In genomic region chr22:20372324-20372941, GRCh38 we compare ENCODE assay signal across 8 cellular contexts. TPM values are rescaled to one million over a fixed set of nuclear protein-coding genes. Genes with fewer than 3 reads are reported as not detected.
DNase-seq lines count a peak whose midpoint lies in the region; ATAC-seq, FAIRE-seq and TF ChIP-seq lines count a peak whose summit lies in the region.
"Not testable (repeated sequence)": the region's sequence is repeated elsewhere in the genome, so short reads cannot be mapped to it uniquely, and the experiment has no call there.

No MANE protein-coding gene starts in this region.

- TF ChIP-seq RAD21 in K562 (CRISPR knock-in tag; conservative IDR thresholded peaks at IDR 0.05 in 1 of 2, IDR thresholded peaks at IDR 0.05 in 1 of 2), result not testable (repeated sequence)

- CTCF ChIA-PET in K562 (lab: Yijun Ruan, JAX; ENCODE audit: low intra/inter-chr PET ratio), result not testable (repeated sequence)

- not testable (repeated sequence) for H3K9me1 ChIP-seq in K562 (ENCODE audit: control insufficient read depth, insufficient read depth, low read length)

- H3K4me3 ChIP-seq in Jurkat, Clone E6-1 (ENCODE audit: low read length), result 0 out of 2 replicates have a peak overlapping the region, but pooled peaks have one; percentile 7
- not testable (repeated sequence) for H3K4me3 ChIP-seq in SJSA1, K562

- not testable (repeated sequence) for H3K4me1 Mint-ChIP-seq in stimulated activated naive B cell treated with anti-CD40 and anti-IgM and Interleukin-4, amounts not matched to agents 10 μg/mL and 1 μg/mL and 100 μg/mL, for 72 hours

- ATAC-seq in K562, result peak; percentile 21
- peak; percentile 53 to 62 for ATAC-seq in stimulated activated naive B cell treated with anti-CD40 and anti-IgM and Interleukin-4, amounts not matched to agents 10 μg/mL and 1 μg/mL and 100 μg/mL, for 72 hours (replicated peaks)

- H3K9me3 ChIP-seq in SJSA1 (replicated peaks); K562 (replicated peaks; ENCODE audit: control insufficient read depth, insufficient read depth, low read depth, low read length): not testable (repeated sequence)

- in situ Hi-C loops in K562 (cut with MboI), result not testable (repeated sequence)

- not testable (repeated sequence) for H3K79me2 ChIP-seq in K562 (ENCODE audit: control insufficient read depth, insufficient read depth, low read length)

- not testable (repeated sequence) for H3K9me3 Mint-ChIP-seq in stimulated activated naive B cell treated with anti-CD40 and anti-IgM and Interleukin-4, amounts not matched to agents 10 μg/mL and 1 μg/mL and 100 μg/mL, for 72 hours

- H2AFZ ChIP-seq in K562 (ENCODE audit: low read depth, low read length), result not testable (repeated sequence)

- H3K36me3 Mint-ChIP-seq in stimulated activated naive B cell treated with anti-CD40 and anti-IgM and Interleukin-4, amounts not matched to agents 10 μg/mL and 1 μg/mL and 100 μg/mL, for 72 hours, result not testable (repeated sequence)

- not testable (repeated sequence) for H3K4me1 ChIP-seq in SJSA1 (replicated peaks); K562 (replicated peaks in 1 of 2; ENCODE audit: control insufficient read depth in 2 of 2, insufficient read depth in 2 of 2, low read length in 2 of 2)

- not testable (repeated sequence) for TF ChIP-seq EP300 in K562 (IDR thresholded peaks at IDR 0.05; ENCODE audit: low read length)

- not testable (repeated sequence) for TF ChIP-seq CTCF in K562 (IDR thresholded peaks at IDR 0.05 in 2 of 3, conservative IDR thresholded peaks at IDR 0.05 in 1 of 3; ENCODE audit: insufficient read depth in 2 of 3, low read depth in 1 of 3, low read length in 3 of 3)

- H3K9ac ChIP-seq in K562 (ENCODE audit: insufficient read depth in 1 of 2, low read depth in 2 of 2, low read length in 2 of 2), result not testable (repeated sequence)

- H3K27ac Mint-ChIP-seq in stimulated activated naive B cell treated with anti-CD40 and anti-IgM and Interleukin-4, amounts not matched to agents 10 μg/mL and 1 μg/mL and 100 μg/mL, for 72 hours, result not testable (repeated sequence)

- not testable (repeated sequence) for H3K36me3 ChIP-seq in SJSA1; K562 (ENCODE audit: control insufficient read depth, insufficient read depth, low read length)

- not testable (repeated sequence) for H3K4me3 Mint-ChIP-seq in stimulated activated naive B cell treated with anti-CD40 and anti-IgM and Interleukin-4, amounts not matched to agents 10 μg/mL and 1 μg/mL and 100 μg/mL, for 72 hours

- not testable (repeated sequence) for H3K27ac ChIP-seq in SJSA1; K562 (ENCODE audit: extremely low read depth, low read depth, low read length)

- H4K20me1 ChIP-seq in K562 (replicated peaks; ENCODE audit: control insufficient read depth, insufficient read depth, low read length), result not testable (repeated sequence)

- under 1% methylated on average over 8 of the region's 9 CpGs for WGBS in K562 (ENCODE audit: insufficient coverage, low coverage, missing lambda C conversion rate)

- not testable (repeated sequence) for FAIRE-seq in K562 (lab: Jason Lieb, UNC)

- not testable (repeated sequence) for H3K27me3 ChIP-seq in SJSA1 (replicated peaks)
- peaks cover 45 to 63% of the 10 kb centered on the region in 2 experiments for H3K27me3 ChIP-seq in K562 (ENCODE audit: control insufficient read depth in 2 of 2, insufficient read depth in 2 of 2, low read length in 2 of 2)

- POLR2A ChIA-PET in K562 (lab: Yijun Ruan, JAX), result not testable (repeated sequence)

- intact Hi-C loops in K562 (cut with micrococcal nuclease), result not testable (repeated sequence)

- H3K27me3 Mint-ChIP-seq in stimulated activated naive B cell treated with anti-CD40 and anti-IgM and Interleukin-4, amounts not matched to agents 10 μg/mL and 1 μg/mL and 100 μg/mL, for 72 hours, result not testable (repeated sequence)

- peak; percentile 48 for DNase-seq in DMS153 treated with DMSO at 0.1 percent for 48 hours (lab: John Stamatoyannopoulos, UW; ENCODE audit: unreplicated experiment)
- peak; percentile 46 for DNase-seq in Jurkat, Clone E6-1 (ENCODE audit: low read depth, low spot score)
- DNase-seq in NCI-H146 treated with DMSO at 0.1 percent for 48 hours (lab: John Stamatoyannopoulos, UW; ENCODE audit: unreplicated experiment), result peak; percentile 52
- peak; percentile 23 to 64 for DNase-seq in NCI-H526 (lab: John Stamatoyannopoulos, UW)
- peak; percentile 43 to 61 for DNase-seq in SJSA1 (ENCODE audit: low read depth in 1 of 2, low spot score in 2 of 2)
- DNase-seq in K562 (ENCODE audit: extremely low read depth in 1 of 4, low spot score in 3 of 4); stimulated activated naive B cell treated with anti-CD40 and anti-IgM and Interleukin-4, amounts not matched to agents 10 μg/mL and 1 μg/mL and 100 μg/mL, for 72 hours: not testable (repeated sequence)
- peak; percentile 9 for DNase-seq in mesenteric fat pad (ENCODE audit: low spot score)

- TF ChIP-seq POLR2A in K562 (conservative IDR thresholded peaks at IDR 0.05), result not testable (repeated sequence)

- not testable (repeated sequence) for BruUV-seq in K562 (replicated peaks; lab: Mats Ljungman, UMichigan)

- H3K4me2 ChIP-seq in K562 (ENCODE audit: insufficient read depth, low read length), result not testable (repeated sequence)

TF ChIP-seq in K562, 482 proteins besides CTCF, POLR2A, EP300 and RAD21:
- TF ChIP-seq BHLHE40 (IDR thresholded peaks at IDR 0.05; ENCODE audit: low read length) (peak; percentile 22; the same call in 1 of the 2 replicates), USF1 (CRISPR knock-in tag; IDR thresholded peaks at IDR 0.05) (0 out of 2 replicates have a peak, but pooled peaks have one; percentile 11)

RNA-seq across cellular contexts. Expression of gene ZNF74, which starts 21.5 kb away (rescaled TPM):
- 17.2 TPM for polyA plus RNA-seq in Jurkat, Clone E6-1 (2012; ENCODE audit: insufficient read depth, insufficient read length)
- total RNA-seq in SJSA1 (2014; rRNA removed; shearing (Covaris generic)), result 9.9 and 11.5 TPM in 2 replicates
- total RNA-seq in K562 (2011; cell fraction: chromatin; rRNA removed; ENCODE audit: low replicate concordance), result 36.8 and 68.2 TPM in 2 replicates
- total RNA-seq in K562 (2011; cell fraction: nucleolus; rRNA removed), result 55.4 and 63.2 TPM in 2 replicates
- total RNA-seq in K562 (2011; cell fraction: nucleoplasm; rRNA removed), result 50.2 and 53.7 TPM in 2 replicates
- 49.2 and 56.7 TPM in 2 replicates for total RNA-seq in K562 (2014; rRNA removed)
- total RNA-seq in K562 (2014; rRNA removed; fragmentation: Illumina TruSeq; extraction: Trizol), result 17.4 and 20.5 TPM in 2 replicates
- total RNA-seq in K562 (2015; rRNA removed; fragmentation: Illumina TruSeq; extraction: Trizol), result 31.5 and 32.5 TPM in 2 replicates
- total RNA-seq in K562 (2021), result 53.5 and 55.7 TPM in 2 replicates
- polyA plus RNA-seq in K562 (2011; rRNA removed), result 33.8 and 49.7 TPM in 2 replicates
- polyA plus RNA-seq in K562 (2011; cell fraction: cytosol; rRNA removed), result 56.9 and 67.4 TPM in 2 replicates
- polyA plus RNA-seq in K562 (2011; cell fraction: nucleus; rRNA removed), result 42.8 and 56.1 TPM in 2 replicates
- 31.5 and 39.9 TPM in 2 replicates for polyA plus RNA-seq in K562 (2012)
- polyA plus RNA-seq in K562 (2014; fragmentation: Illumina TruSeq; extraction: Trizol), result 22.8 and 24.5 TPM in 2 replicates
- polyA plus RNA-seq in K562 (2014; fragmentation: Nextera tagmentation; extraction: Ambion mirVana), result 1 to 10 TPM; 2.4 to 3.7 TPM
- 37.1 and 62.8 TPM in 2 replicates for polyA plus RNA-seq in K562 (2014; rRNA removed)
- polyA minus RNA-seq in K562 (2011; rRNA and poly(A)+ RNA removed), result 32.6 and 33.0 TPM in 2 replicates
- 39.3 and 58.2 TPM in 2 replicates for polyA minus RNA-seq in K562 (2011; cell fraction: cytosol; rRNA and poly(A)+ RNA removed)
- 23.6 and 28.3 TPM in 2 replicates for polyA minus RNA-seq in K562 (2011; cell fraction: nucleus; rRNA and poly(A)+ RNA removed)
- total RNA-seq in mesenteric fat pad, result 5.2 TPM

RNA-seq across cellular contexts. Expression of gene DGCR6L, which starts 52.6 kb away (rescaled TPM):
- polyA plus RNA-seq in Jurkat, Clone E6-1 (2012; ENCODE audit: insufficient read depth, insufficient read length), result 80.2 TPM
- 93.1 and 101 TPM in 2 replicates for total RNA-seq in SJSA1 (2014; rRNA removed; shearing (Covaris generic))
- total RNA-seq in K562 (2011; cell fraction: chromatin; rRNA removed; ENCODE audit: low replicate concordance), result 5.8 and 25.8 TPM in 2 replicates
- 37.9 and 39.6 TPM in 2 replicates for total RNA-seq in K562 (2011; cell fraction: nucleolus; rRNA removed)
- 19.9 and 28.5 TPM in 2 replicates for total RNA-seq in K562 (2011; cell fraction: nucleoplasm; rRNA removed)
- total RNA-seq in K562 (2014; rRNA removed), result 151 and 163 TPM in 2 replicates
- total RNA-seq in K562 (2014; rRNA removed; fragmentation: Illumina TruSeq; extraction: Trizol), result 14.1 and 20.0 TPM in 2 replicates
- total RNA-seq in K562 (2015; rRNA removed; fragmentation: Illumina TruSeq; extraction: Trizol), result 78.1 and 78.6 TPM in 2 replicates
- total RNA-seq in K562 (2021), result 95.3 and 101 TPM in 2 replicates
- polyA plus RNA-seq in K562 (2011; rRNA removed), result 51.0 and 88.0 TPM in 2 replicates
- polyA plus RNA-seq in K562 (2011; cell fraction: cytosol; rRNA removed), result 116 and 204 TPM in 2 replicates
- 72.9 and 95.1 TPM in 2 replicates for polyA plus RNA-seq in K562 (2011; cell fraction: nucleus; rRNA removed)
- 80.6 and 161 TPM in 2 replicates for polyA plus RNA-seq in K562 (2012)
- polyA plus RNA-seq in K562 (2014; fragmentation: Illumina TruSeq; extraction: Trizol), result 40.4 and 66.5 TPM in 2 replicates
- 1 to 10 TPM; 3.6 to 8.1 TPM for polyA plus RNA-seq in K562 (2014; fragmentation: Nextera tagmentation; extraction: Ambion mirVana)
- 113 and 117 TPM in 2 replicates for polyA plus RNA-seq in K562 (2014; rRNA removed)
- polyA minus RNA-seq in K562 (2011; rRNA and poly(A)+ RNA removed), result 14.8 and 17.4 TPM in 2 replicates
- polyA minus RNA-seq in K562 (2011; cell fraction: cytosol; rRNA and poly(A)+ RNA removed), result 35.4 and 39.9 TPM in 2 replicates
- polyA minus RNA-seq in K562 (2011; cell fraction: nucleus; rRNA and poly(A)+ RNA removed), result 29.2 and 43.1 TPM in 2 replicates
- total RNA-seq in mesenteric fat pad, result 25.7 TPM
